ENCODE assay signal across 10 cellular contexts in the genomic region with DNA sequence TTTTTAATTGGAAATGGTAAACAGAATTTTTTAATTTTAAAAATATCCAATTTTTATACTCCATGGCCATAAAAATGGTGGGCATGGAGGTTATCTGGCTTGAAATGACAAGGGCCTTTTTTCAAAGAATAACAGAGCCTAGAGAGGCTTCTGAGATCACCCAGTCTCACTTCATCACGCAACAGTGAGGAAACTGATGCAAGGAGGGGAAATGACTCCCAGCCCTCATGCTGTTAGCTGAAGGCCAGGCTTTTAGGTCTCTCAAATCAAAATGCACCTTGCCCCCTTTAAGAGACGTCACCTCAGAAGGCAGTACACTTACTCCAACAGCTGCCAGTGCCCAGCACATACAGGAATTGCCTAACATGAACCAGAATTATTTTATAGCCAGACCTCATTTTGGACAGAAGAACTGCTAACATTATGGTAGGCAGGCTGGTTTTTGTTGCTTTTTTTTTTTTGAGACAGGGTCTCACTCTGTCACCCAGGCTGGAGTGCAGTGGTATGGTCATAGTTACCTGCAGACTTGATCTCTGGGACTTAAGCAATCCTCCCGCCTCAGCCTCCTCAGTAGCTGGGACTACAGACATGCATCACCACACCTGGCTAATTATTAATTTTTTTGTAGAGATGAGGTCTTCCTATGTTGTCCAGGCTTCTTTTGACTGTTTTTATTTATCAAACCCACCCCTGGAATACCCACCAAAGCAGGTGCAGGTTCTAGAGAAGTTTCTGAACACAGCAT. TPM values are rescaled to one million over a fixed set of nuclear protein-coding genes. Genes with fewer than 3 reads are reported as not detected.
DNase-seq lines count a peak whose midpoint lies in the region; ATAC-seq, FAIRE-seq and TF ChIP-seq lines count a peak whose summit lies in the region.
"Had no signal": no experiment of that assay in that cellular context is flagged by ENCODE, and none has a peak within 500 bp of the region (broad histone marks: within the 10 kb centered on the region; RNA-seq: fewer than 3 reads in every experiment).

No MANE protein-coding gene starts in this region.

- H3K4me1 Mint-ChIP-seq in activated T-cell treated with anti-CD3 and anti-CD28 coated beads, Interleukin-2, amount 50 U/mL, for 72 hours (ENCODE audit: low read depth), result peaks cover 91% of the 10 kb centered on the region

- no peak overlapping the region for H3K27ac ChIP-seq in HepG2 (ENCODE audit: extremely low read length, insufficient read depth, low read length)

- peak overlapping the region; percentile 11; the same call in 1 of the 2 replicates for H3K4me2 ChIP-seq in HepG2 (ENCODE audit: low read depth, low read length)

- H3K27ac Mint-ChIP-seq in activated T-cell treated with anti-CD3 and anti-CD28 coated beads, Interleukin-2, amount 50 U/mL, for 72 hours, result peak overlapping the region; percentile 99

- peaks cover 6 to 25% of the 10 kb centered on the region in 2 experiments; a peak in 4 of 5 replicates for H3K36me3 ChIP-seq in HepG2 (replicated peaks in 1 of 2; ENCODE audit: control insufficient read depth in 1 of 2, insufficient read depth in 2 of 2, low read length in 2 of 2)

- peaks cover 20% of the 10 kb centered on the region for H4K20me1 ChIP-seq in HepG2 (ENCODE audit: insufficient read depth, low read length)

- CTCF ChIA-PET in HepG2 (lab: Yijun Ruan, JAX; ENCODE audit: low intra/inter-chr PET ratio, low total read pairs), result no interaction called here

- no peak for FAIRE-seq in HepG2 (lab: Jason Lieb, UNC)

- H3K27me3 ChIP-seq in HepG2 (ENCODE audit: control insufficient read depth in 1 of 2, insufficient read depth in 2 of 2, low read length in 2 of 2), result no peaks in the 10 kb centered on the region

- in situ Hi-C loops in HepG2 (cut with HindIII; ENCODE audit: extremely low pct_ligation_motif_present, low pct_unique_long_range_greater_than_20kb), result no loop called here

- WGBS in HepG2 (ENCODE audit: low lambda C conversion rate), result 68% methylated on average over 3 of the region's 3 CpGs

- no peak for TF ChIP-seq EP300 in HepG2 (IDR thresholded peaks at IDR 0.05; ENCODE audit: low read depth in 2 of 2, low read length in 2 of 2)
- TF ChIP-seq EP300 in HepG2 (CRISPR knock-in tag; IDR thresholded peaks at IDR 0.05; ENCODE audit: borderline replicate concordance), result no peak

- H2AFZ ChIP-seq in HepG2 (ENCODE audit: low read length), result no peak overlapping the region

- no peak overlapping the region for H3K4me3 ChIP-seq in HepG2 (replicated peaks in 1 of 3; ENCODE audit: insufficient read depth in 1 of 3, low read depth in 2 of 3, low read length in 3 of 3)

- POLR2A ChIA-PET in HepG2 (lab: Yijun Ruan, JAX), result interaction anchor here (1.7 to 2.9 kb wide), 2 partner anchors 10 to 59 kb away, joined by 6 to 32 read pairs; partner anchors contain the start of gene RAB43

- no peak for TF ChIP-seq RAD21 in HepG2 (CRISPR knock-in tag; IDR thresholded peaks at IDR 0.05)

- intact Hi-C loops in HepG2 (cut with micrococcal nuclease; ENCODE audit: unreplicated experiment), result no loop called here

- H3K9me3 ChIP-seq in HepG2 (ENCODE audit: low read length), result no peaks in the 10 kb centered on the region

- H3K27me3 Mint-ChIP-seq in activated T-cell treated with anti-CD3 and anti-CD28 coated beads, Interleukin-2, amount 50 U/mL, for 72 hours (ENCODE audit: low read depth), result no peaks in the 10 kb centered on the region

- peak overlapping the region; percentile 72 to 84 for H3K4me3 Mint-ChIP-seq in activated T-cell treated with anti-CD3 and anti-CD28 coated beads, Interleukin-2, amount 50 U/mL, for 72 hours

- no peak for TF ChIP-seq CTCF in HepG2 (CRISPR knock-in tag; IDR thresholded peaks at IDR 0.05)

- H3K9ac ChIP-seq in HepG2 (ENCODE audit: insufficient read depth, low read depth, low read length), result no peak overlapping the region

- peaks cover 48% of the 10 kb centered on the region for H3K4me1 ChIP-seq in HepG2 (ENCODE audit: insufficient read depth, low read length)

- no peaks in the 10 kb centered on the region for H3K9me3 Mint-ChIP-seq in activated T-cell treated with anti-CD3 and anti-CD28 coated beads, Interleukin-2, amount 50 U/mL, for 72 hours

- peaks cover 23 to 62% of the 10 kb centered on the region in 2 donors for H3K36me3 Mint-ChIP-seq in activated T-cell treated with anti-CD3 and anti-CD28 coated beads, Interleukin-2, amount 50 U/mL, for 72 hours (ENCODE audit: insufficient read depth in 2 of 2)

- no TSS peak for BruUV-seq in HepG2 (replicated peaks; lab: Mats Ljungman, UMichigan)

- peak; percentile 94 to 96 for ATAC-seq in activated T-cell treated with anti-CD3 and anti-CD28 coated beads, Interleukin-2, amount 50 U/mL, for 72 hours (replicated peaks in 1 of 2)
- ATAC-seq in HepG2 (peak; percentile 55), HG03457 (IDR thresholded peaks at IDR 0.05; ENCODE audit: unreplicated experiment) (no peak)

- TF ChIP-seq POLR2A in HepG2 (IDR thresholded peaks at IDR 0.05; ENCODE audit: insufficient read depth in 1 of 2, low read depth in 2 of 2, low read length in 2 of 2), result no peak

- peaks cover 54% of the 10 kb centered on the region for H3K79me2 ChIP-seq in HepG2 (ENCODE audit: insufficient read depth, low read length)

- DNase-seq in D341Med (ENCODE audit: low spot score), result peak; percentile 8
- peak; percentile 46 for DNase-seq in LoVo (ENCODE audit: low spot score)
- peak; percentile 79 to 84 for DNase-seq in activated T-cell treated with anti-CD3 and anti-CD28 coated beads, Interleukin-2, amount 50 U/mL, for 72 hours
- peak; percentile 32 for DNase-seq in HepG2 (ENCODE audit: low spot score)
- no peak for DNase-seq in retina
- no peak for DNase-seq in DMS79 treated with DMSO at 0.1 percent for 48 hours (lab: John Stamatoyannopoulos, UW)
- DNase-seq: activated gamma-delta T cell treated with Interleukin-2 at 50 U/mL for 16 hours, NCI-H2171 treated with DMSO at 0.1 percent for 48 hours had no signal

RNA-seq across cellular contexts. Expression of gene RAB43, which starts 9.1 kb away (rescaled TPM):
- total RNA-seq in activated T-cell treated with anti-CD3 and anti-CD28 coated beads, Interleukin-2, amount 50 U/mL, for 72 hours, result 10 to 100 TPM; 82.5 to 95.5 TPM
- total RNA-seq in HepG2 (2016; rRNA removed; fragmentation: Illumina TruSeq; extraction: Trizol), result 10.2 and 11.8 TPM in 2 replicates
- 4.9 and 6.6 TPM in 2 replicates for total RNA-seq in HepG2 (2016; cell fraction: cytosol; rRNA removed; fragmentation: Illumina TruSeq; extraction: Trizol; ENCODE audit: low read depth)
- 8.0 and 12.6 TPM in 2 replicates for total RNA-seq in HepG2 (2016; cell fraction: insoluble cytoplasmic fraction; rRNA removed; fragmentation: Illumina TruSeq; extraction: Trizol)
- total RNA-seq in HepG2 (2016; cell fraction: membrane; rRNA removed; fragmentation: Illumina TruSeq; extraction: Trizol), result 14.1 and 16.2 TPM in 2 replicates
- 5.6 and 13.6 TPM in 2 replicates for total RNA-seq in HepG2 (2016; cell fraction: nucleus; rRNA removed; fragmentation: Illumina TruSeq; extraction: Trizol)
- 18.4 and 23.4 TPM in 2 replicates for polyA plus RNA-seq in HepG2 (2011; rRNA removed)
- 14.9 and 21.3 TPM in 2 replicates for polyA plus RNA-seq in HepG2 (2011; cell fraction: cytosol; rRNA removed)
- polyA plus RNA-seq in HepG2 (2011; cell fraction: nucleus; rRNA removed), result 38.7 and 47.9 TPM in 2 replicates
- polyA plus RNA-seq in HepG2 (2012), result 14.5 and 21.3 TPM in 2 replicates
- polyA plus RNA-seq in HepG2 (2016; cell fraction: cytosol; fragmentation: Illumina TruSeq; extraction: Trizol; ENCODE audit: low read depth), result 7.2 and 8.1 TPM in 2 replicates
- 5.7 and 8.1 TPM in 2 replicates for polyA plus RNA-seq in HepG2 (2016; cell fraction: insoluble cytoplasmic fraction; fragmentation: Illumina TruSeq; extraction: Trizol; ENCODE audit: low read depth)
- polyA plus RNA-seq in HepG2 (2016; cell fraction: membrane; fragmentation: Illumina TruSeq; extraction: Trizol; ENCODE audit: low read depth), result 11.0 and 12.3 TPM in 2 replicates
- 6.8 and 12.5 TPM in 2 replicates for polyA plus RNA-seq in HepG2 (2016; cell fraction: nucleus; fragmentation: Illumina TruSeq; extraction: Trizol; ENCODE audit: insufficient read depth, low read depth)
- 7.2 and 49.7 TPM in 2 replicates for polyA minus RNA-seq in HepG2 (2011; rRNA and poly(A)+ RNA removed; ENCODE audit: low replicate concordance)
- 13.9 and 15.6 TPM in 2 replicates for polyA minus RNA-seq in HepG2 (2011; cell fraction: cytosol; rRNA and poly(A)+ RNA removed)
- 12.1 and 13.3 TPM in 2 replicates for polyA minus RNA-seq in HepG2 (2011; cell fraction: nucleus; rRNA and poly(A)+ RNA removed)

RNA-seq across cellular contexts. Expression of gene ISY1, which starts 48.4 kb away (rescaled TPM):
- total RNA-seq in activated T-cell treated with anti-CD3 and anti-CD28 coated beads, Interleukin-2, amount 50 U/mL, for 72 hours, result 10 to 100 TPM; 50.2 to 68.9 TPM
- total RNA-seq in HepG2 (2016; rRNA removed; fragmentation: Illumina TruSeq; extraction: Trizol), result 39.1 and 59.0 TPM in 2 replicates
- total RNA-seq in HepG2 (2016; cell fraction: cytosol; rRNA removed; fragmentation: Illumina TruSeq; extraction: Trizol; ENCODE audit: low read depth), result 4.4 and 6.2 TPM in 2 replicates
- total RNA-seq in HepG2 (2016; cell fraction: insoluble cytoplasmic fraction; rRNA removed; fragmentation: Illumina TruSeq; extraction: Trizol), result 35.5 and 58.0 TPM in 2 replicates
- total RNA-seq in HepG2 (2016; cell fraction: membrane; rRNA removed; fragmentation: Illumina TruSeq; extraction: Trizol), result 12.0 and 13.2 TPM in 2 replicates
- 9.8 and 14.2 TPM in 2 replicates for total RNA-seq in HepG2 (2016; cell fraction: nucleus; rRNA removed; fragmentation: Illumina TruSeq; extraction: Trizol)
- 16.9 and 21.0 TPM in 2 replicates for polyA plus RNA-seq in HepG2 (2011; rRNA removed)
- polyA plus RNA-seq in HepG2 (2011; cell fraction: cytosol; rRNA removed), result 12.1 and 14.3 TPM in 2 replicates
- polyA plus RNA-seq in HepG2 (2011; cell fraction: nucleus; rRNA removed), result 5.3 and 7.2 TPM in 2 replicates
- polyA plus RNA-seq in HepG2 (2012), result 11.8 and 15.3 TPM in 2 replicates
- 4.4 and 5.1 TPM in 2 replicates for polyA plus RNA-seq in HepG2 (2016; cell fraction: cytosol; fragmentation: Illumina TruSeq; extraction: Trizol; ENCODE audit: low read depth)
- 44.4 and 52.7 TPM in 2 replicates for polyA plus RNA-seq in HepG2 (2016; cell fraction: insoluble cytoplasmic fraction; fragmentation: Illumina TruSeq; extraction: Trizol; ENCODE audit: low read depth)
- polyA plus RNA-seq in HepG2 (2016; cell fraction: membrane; fragmentation: Illumina TruSeq; extraction: Trizol; ENCODE audit: low read depth), result 7.9 and 8.5 TPM in 2 replicates
- polyA plus RNA-seq in HepG2 (2016; cell fraction: nucleus; fragmentation: Illumina TruSeq; extraction: Trizol; ENCODE audit: insufficient read depth, low read depth), result 11.5 and 19.0 TPM in 2 replicates
- 10.4 and 33.7 TPM in 2 replicates for polyA minus RNA-seq in HepG2 (2011; rRNA and poly(A)+ RNA removed; ENCODE audit: low replicate concordance)
- polyA minus RNA-seq in HepG2 (2011; cell fraction: cytosol; rRNA and poly(A)+ RNA removed), result 10.6 and 13.7 TPM in 2 replicates
- polyA minus RNA-seq in HepG2 (2011; cell fraction: nucleus; rRNA and poly(A)+ RNA removed), result 4.4 and 8.0 TPM in 2 replicates

RNA-seq across cellular contexts. Expression of gene GP9, which starts 51.9 kb away (rescaled TPM):
- total RNA-seq in activated T-cell treated with anti-CD3 and anti-CD28 coated beads, Interleukin-2, amount 50 U/mL, for 72 hours, result not detected
- not detected in 2 replicates for total RNA-seq in HepG2 (2016; rRNA removed; fragmentation: Illumina TruSeq; extraction: Trizol)
- total RNA-seq in HepG2 (2016; cell fraction: cytosol; rRNA removed; fragmentation: Illumina TruSeq; extraction: Trizol; ENCODE audit: low read depth), result not detected in 2 replicates
- not detected in 2 replicates for total RNA-seq in HepG2 (2016; cell fraction: insoluble cytoplasmic fraction; rRNA removed; fragmentation: Illumina TruSeq; extraction: Trizol)
- not detected in 2 replicates for total RNA-seq in HepG2 (2016; cell fraction: membrane; rRNA removed; fragmentation: Illumina TruSeq; extraction: Trizol)
- total RNA-seq in HepG2 (2016; cell fraction: nucleus; rRNA removed; fragmentation: Illumina TruSeq; extraction: Trizol), result not detected in 2 replicates
- not detected in 2 replicates for polyA plus RNA-seq in HepG2 (2011; rRNA removed)
- polyA plus RNA-seq in HepG2 (2011; cell fraction: cytosol; rRNA removed), result not detected in 2 replicates
- polyA plus RNA-seq in HepG2 (2011; cell fraction: nucleus; rRNA removed), result not detected in 2 replicates
- polyA plus RNA-seq in HepG2 (2012), result not detected in 2 replicates
- polyA plus RNA-seq in HepG2 (2016; cell fraction: cytosol; fragmentation: Illumina TruSeq; extraction: Trizol; ENCODE audit: low read depth), result not detected in 2 replicates
- not detected in 2 replicates for polyA plus RNA-seq in HepG2 (2016; cell fraction: insoluble cytoplasmic fraction; fragmentation: Illumina TruSeq; extraction: Trizol; ENCODE audit: low read depth)
- polyA plus RNA-seq in HepG2 (2016; cell fraction: membrane; fragmentation: Illumina TruSeq; extraction: Trizol; ENCODE audit: low read depth), result not detected in 2 replicates
- polyA plus RNA-seq in HepG2 (2016; cell fraction: nucleus; fragmentation: Illumina TruSeq; extraction: Trizol; ENCODE audit: insufficient read depth, low read depth), result not detected in 2 replicates
- not detected in 2 replicates for polyA minus RNA-seq in HepG2 (2011; rRNA and poly(A)+ RNA removed; ENCODE audit: low replicate concordance)
- not detected in 2 replicates for polyA minus RNA-seq in HepG2 (2011; cell fraction: cytosol; rRNA and poly(A)+ RNA removed)
- not detected in 2 replicates for polyA minus RNA-seq in HepG2 (2011; cell fraction: nucleus; rRNA and poly(A)+ RNA removed)
- total RNA-seq: HT1080 had no signal

Comparison
In these comparisons a context has a peak if more than half of its experiments do, and no peak if none do; other contexts are left out.
1. DNase-seq: peak in D341Med (single experiment), LoVo (single experiment), activated T-cell treated with anti-CD3 and anti-CD28 coated beads, Interleukin-2, amount 50 U/mL, for 72 hours (2 of 2) and HepG2 (single experiment); none in retina (single experiment) and DMS79 treated with DMSO at 0.1 percent for 48 hours (single experiment).